ENCODE assay signal across 1 cellular context in the genomic region with DNA sequence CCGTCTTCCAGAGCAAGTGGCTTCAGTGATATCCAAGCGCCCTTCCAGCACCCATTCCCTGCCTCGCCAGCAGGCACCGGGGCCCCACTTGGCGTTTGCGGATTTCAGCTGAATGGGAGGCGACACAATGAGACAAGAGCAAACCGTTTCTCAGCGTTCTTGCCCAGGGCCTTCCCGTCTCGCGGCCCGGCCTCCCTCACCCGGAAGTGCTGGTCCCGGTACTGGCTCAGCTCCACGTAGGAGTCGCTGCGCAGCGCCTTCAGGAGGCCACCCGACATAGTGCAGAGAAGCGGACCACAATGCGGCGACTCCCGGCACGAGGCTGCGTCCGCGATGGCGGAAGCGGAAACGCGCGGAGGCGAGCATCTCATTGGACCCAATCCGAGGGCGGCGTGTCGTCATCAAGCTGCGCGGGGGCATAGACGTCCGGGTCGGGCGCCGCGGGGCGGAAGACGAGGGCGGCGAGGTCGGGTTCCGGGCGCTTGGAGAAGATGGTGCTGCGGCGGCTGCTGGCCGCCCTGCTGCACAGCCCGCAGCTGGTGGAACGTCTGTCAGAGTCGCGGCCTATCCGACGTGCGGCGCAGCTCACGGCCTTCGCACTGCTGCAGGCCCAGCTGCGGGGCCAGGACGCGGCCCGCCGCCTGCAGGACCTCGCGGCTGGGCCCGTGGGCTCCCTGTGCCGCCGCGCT.
TF ChIP-seq lines count a peak whose summit lies in the region.

A gene (minus strand): TSS at position 303 of the 689 bp plus-strand sequence. CDS start 25 bp downstream, at position 278.

TF ChIP-seq in K562, 482 proteins besides CTCF, POLR2A, EP300 and RAD21 (continued from another document and continues in another):
- TF ChIP-seq, protein P1, sequence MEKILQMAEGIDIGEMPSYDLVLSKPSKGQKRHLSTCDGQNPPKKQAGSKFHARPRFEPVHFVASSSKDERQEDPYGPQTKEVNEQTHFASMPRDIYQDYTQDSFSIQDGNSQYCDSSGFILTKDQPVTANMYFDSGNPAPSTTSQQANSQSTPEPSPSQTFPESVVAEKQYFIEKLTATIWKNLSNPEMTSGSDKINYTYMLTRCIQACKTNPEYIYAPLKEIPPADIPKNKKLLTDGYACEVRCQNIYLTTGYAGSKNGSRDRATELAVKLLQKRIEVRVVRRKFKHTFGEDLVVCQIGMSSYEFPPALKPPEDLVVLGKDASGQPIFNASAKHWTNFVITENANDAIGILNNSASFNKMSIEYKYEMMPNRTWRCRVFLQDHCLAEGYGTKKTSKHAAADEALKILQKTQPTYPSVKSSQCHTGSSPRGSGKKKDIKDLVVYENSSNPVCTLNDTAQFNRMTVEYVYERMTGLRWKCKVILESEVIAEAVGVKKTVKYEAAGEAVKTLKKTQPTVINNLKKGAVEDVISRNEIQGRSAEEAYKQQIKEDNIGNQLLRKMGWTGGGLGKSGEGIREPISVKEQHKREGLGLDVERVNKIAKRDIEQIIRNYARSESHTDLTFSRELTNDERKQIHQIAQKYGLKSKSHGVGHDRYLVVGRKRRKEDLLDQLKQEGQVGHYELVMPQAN (IDR thresholded peaks at IDR 0.05; ENCODE audit: borderline replicate concordance), result peak; percentile 89
- TF ChIP-seq FOXP1 (CRISPR knock-in tag; IDR thresholded peaks at IDR 0.05), result peak; percentile 96
- TF ChIP-seq ZNF583 (CRISPR knock-in tag; IDR thresholded peaks at IDR 0.05), result no peak
- no peak for TF ChIP-seq ZNF121 (CRISPR knock-in tag; conservative IDR thresholded peaks at IDR 0.05)
- TF ChIP-seq, protein P2, sequence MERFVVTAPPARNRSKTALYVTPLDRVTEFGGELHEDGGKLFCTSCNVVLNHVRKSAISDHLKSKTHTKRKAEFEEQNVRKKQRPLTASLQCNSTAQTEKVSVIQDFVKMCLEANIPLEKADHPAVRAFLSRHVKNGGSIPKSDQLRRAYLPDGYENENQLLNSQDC (CRISPR knock-in tag; IDR thresholded peaks at IDR 0.05), result 0 out of 2 replicates have a peak, but pooled peaks have one; percentile 69
- no peak for TF ChIP-seq ZNF444 (CRISPR knock-in tag; IDR thresholded peaks at IDR 0.05)
- no peak for TF ChIP-seq NR3C1 (CRISPR knock-in tag; IDR thresholded peaks at IDR 0.05)
- TF ChIP-seq NFIC (IDR thresholded peaks at IDR 0.05), result peak; percentile 88
- no peak for TF ChIP-seq HMG20B (CRISPR knock-in tag; IDR thresholded peaks at IDR 0.05)
- peak; percentile 79 for TF ChIP-seq ZNF124 (CRISPR knock-in tag; IDR thresholded peaks at IDR 0.05)
- peak; percentile 81 for TF ChIP-seq SAP30 (IDR thresholded peaks at IDR 0.05; ENCODE audit: borderline replicate concordance, insufficient read depth, low read depth, low read length, poor library complexity, severe bottlenecking)
- TF ChIP-seq, protein P3, sequence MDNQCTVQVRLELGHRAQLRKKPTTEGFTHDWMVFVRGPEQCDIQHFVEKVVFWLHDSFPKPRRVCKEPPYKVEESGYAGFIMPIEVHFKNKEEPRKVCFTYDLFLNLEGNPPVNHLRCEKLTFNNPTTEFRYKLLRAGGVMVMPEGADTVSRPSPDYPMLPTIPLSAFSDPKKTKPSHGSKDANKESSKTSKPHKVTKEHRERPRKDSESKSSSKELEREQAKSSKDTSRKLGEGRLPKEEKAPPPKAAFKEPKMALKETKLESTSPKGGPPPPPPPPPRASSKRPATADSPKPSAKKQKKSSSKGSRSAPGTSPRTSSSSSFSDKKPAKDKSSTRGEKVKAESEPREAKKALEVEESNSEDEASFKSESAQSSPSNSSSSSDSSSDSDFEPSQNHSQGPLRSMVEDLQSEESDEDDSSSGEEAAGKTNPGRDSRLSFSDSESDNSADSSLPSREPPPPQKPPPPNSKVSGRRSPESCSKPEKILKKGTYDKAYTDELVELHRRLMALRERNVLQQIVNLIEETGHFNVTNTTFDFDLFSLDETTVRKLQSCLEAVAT (IDR thresholded peaks at IDR 0.05), result peak; percentile 44 to 86; a peak in 3 of 4 replicates
- TF ChIP-seq, protein P4, sequence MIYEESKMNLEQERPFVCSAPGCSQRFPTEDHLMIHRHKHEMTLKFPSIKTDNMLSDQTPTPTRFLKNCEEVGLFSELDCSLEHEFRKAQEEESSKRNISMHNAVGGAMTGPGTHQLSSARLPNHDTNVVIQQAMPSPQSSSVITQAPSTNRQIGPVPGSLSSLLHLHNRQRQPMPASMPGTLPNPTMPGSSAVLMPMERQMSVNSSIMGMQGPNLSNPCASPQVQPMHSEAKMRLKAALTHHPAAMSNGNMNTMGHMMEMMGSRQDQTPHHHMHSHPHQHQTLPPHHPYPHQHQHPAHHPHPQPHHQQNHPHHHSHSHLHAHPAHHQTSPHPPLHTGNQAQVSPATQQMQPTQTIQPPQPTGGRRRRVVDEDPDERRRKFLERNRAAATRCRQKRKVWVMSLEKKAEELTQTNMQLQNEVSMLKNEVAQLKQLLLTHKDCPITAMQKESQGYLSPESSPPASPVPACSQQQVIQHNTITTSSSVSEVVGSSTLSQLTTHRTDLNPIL (CRISPR knock-in tag; IDR thresholded peaks at IDR 0.05), result no peak
- peak; percentile 94 for TF ChIP-seq NR2C1 (IDR thresholded peaks at IDR 0.05)
- TF ChIP-seq NR2C1 (tag; IDR thresholded peaks at IDR 0.05), result peak; percentile 97
- TF ChIP-seq, protein P5, sequence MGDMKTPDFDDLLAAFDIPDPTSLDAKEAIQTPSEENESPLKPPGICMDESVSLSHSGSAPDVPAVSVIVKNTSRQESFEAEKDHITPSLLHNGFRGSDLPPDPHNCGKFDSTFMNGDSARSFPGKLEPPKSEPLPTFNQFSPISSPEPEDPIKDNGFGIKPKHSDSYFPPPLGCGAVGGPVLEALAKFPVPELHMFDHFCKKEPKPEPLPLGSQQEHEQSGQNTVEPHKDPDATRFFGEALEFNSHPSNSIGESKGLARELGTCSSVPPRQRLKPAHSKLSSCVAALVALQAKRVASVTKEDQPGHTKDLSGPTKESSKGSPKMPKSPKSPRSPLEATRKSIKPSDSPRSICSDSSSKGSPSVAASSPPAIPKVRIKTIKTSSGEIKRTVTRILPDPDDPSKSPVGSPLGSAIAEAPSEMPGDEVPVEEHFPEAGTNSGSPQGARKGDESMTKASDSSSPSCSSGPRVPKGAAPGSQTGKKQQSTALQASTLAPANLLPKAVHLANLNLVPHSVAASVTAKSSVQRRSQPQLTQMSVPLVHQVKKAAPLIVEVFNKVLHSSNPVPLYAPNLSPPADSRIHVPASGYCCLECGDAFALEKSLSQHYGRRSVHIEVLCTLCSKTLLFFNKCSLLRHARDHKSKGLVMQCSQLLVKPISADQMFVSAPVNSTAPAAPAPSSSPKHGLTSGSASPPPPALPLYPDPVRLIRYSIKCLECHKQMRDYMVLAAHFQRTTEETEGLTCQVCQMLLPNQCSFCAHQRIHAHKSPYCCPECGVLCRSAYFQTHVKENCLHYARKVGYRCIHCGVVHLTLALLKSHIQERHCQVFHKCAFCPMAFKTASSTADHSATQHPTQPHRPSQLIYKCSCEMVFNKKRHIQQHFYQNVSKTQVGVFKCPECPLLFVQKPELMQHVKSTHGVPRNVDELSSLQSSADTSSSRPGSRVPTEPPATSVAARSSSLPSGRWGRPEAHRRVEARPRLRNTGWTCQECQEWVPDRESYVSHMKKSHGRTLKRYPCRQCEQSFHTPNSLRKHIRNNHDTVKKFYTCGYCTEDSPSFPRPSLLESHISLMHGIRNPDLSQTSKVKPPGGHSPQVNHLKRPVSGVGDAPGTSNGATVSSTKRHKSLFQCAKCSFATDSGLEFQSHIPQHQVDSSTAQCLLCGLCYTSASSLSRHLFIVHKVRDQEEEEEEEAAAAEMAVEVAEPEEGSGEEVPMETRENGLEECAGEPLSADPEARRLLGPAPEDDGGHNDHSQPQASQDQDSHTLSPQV (IDR thresholded peaks at IDR 0.05), result 0 out of 2 replicates have a peak, but pooled peaks have one; percentile 40
- peak in 1 of 2 experiments; percentile 52; a peak in 1 of 4 replicates for TF ChIP-seq SRF (CRISPR knock-in tag; IDR thresholded peaks at IDR 0.05)
- TF ChIP-seq BRD9 (IDR thresholded peaks at IDR 0.05; ENCODE audit: low read depth, partially characterized antibody), result peak; percentile 79
- TF ChIP-seq SNIP1 (IDR thresholded peaks at IDR 0.05; ENCODE audit: low read depth), result no peak
- no peak for TF ChIP-seq NFATC3 (IDR thresholded peaks at IDR 0.05)
- no peak for TF ChIP-seq HOXB6 (CRISPR knock-in tag; IDR thresholded peaks at IDR 0.05; ENCODE audit: borderline replicate concordance)
- no peak for TF ChIP-seq SMARCE1 (IDR thresholded peaks at IDR 0.05)
- TF ChIP-seq GATAD2A (IDR thresholded peaks at IDR 0.05), result no peak
- TF ChIP-seq ZNF282 (CRISPR knock-in tag; IDR thresholded peaks at IDR 0.05), result 0 out of 2 replicates have a peak, but pooled peaks have one; percentile 73
- peak; percentile 62; the same call in 1 of the 2 replicates for TF ChIP-seq HNRNPL (IDR thresholded peaks at IDR 0.05; ENCODE audit: low read depth, low read length)
- TF ChIP-seq, protein P6, sequence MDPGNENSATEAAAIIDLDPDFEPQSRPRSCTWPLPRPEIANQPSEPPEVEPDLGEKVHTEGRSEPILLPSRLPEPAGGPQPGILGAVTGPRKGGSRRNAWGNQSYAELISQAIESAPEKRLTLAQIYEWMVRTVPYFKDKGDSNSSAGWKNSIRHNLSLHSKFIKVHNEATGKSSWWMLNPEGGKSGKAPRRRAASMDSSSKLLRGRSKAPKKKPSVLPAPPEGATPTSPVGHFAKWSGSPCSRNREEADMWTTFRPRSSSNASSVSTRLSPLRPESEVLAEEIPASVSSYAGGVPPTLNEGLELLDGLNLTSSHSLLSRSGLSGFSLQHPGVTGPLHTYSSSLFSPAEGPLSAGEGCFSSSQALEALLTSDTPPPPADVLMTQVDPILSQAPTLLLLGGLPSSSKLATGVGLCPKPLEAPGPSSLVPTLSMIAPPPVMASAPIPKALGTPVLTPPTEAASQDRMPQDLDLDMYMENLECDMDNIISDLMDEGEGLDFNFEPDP (CRISPR knock-in tag; IDR thresholded peaks at IDR 0.05), result no peak
- TF ChIP-seq PTRF (tag; IDR thresholded peaks at IDR 0.05), result no peak
- peak; percentile 89 for TF ChIP-seq ETV1 (tag; conservative IDR thresholded peaks at IDR 0.05; ENCODE audit: low read depth)
- peak; percentile 86 for TF ChIP-seq ATF7 (IDR thresholded peaks at IDR 0.05)
- TF ChIP-seq TRIM28 (IDR thresholded peaks at IDR 0.05), result peak; percentile 25; the same call in 1 of the 2 replicates
- TF ChIP-seq, protein P7, sequence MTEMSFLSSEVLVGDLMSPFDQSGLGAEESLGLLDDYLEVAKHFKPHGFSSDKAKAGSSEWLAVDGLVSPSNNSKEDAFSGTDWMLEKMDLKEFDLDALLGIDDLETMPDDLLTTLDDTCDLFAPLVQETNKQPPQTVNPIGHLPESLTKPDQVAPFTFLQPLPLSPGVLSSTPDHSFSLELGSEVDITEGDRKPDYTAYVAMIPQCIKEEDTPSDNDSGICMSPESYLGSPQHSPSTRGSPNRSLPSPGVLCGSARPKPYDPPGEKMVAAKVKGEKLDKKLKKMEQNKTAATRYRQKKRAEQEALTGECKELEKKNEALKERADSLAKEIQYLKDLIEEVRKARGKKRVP (CRISPR knock-in tag; IDR thresholded peaks at IDR 0.05), result 0 out of 2 replicates have a peak, but pooled peaks have one; percentile 11
- TF ChIP-seq BCOR (IDR thresholded peaks at IDR 0.05), result peak; percentile 43; the same call in 1 of the 2 replicates
- TF ChIP-seq MCM5 (IDR thresholded peaks at IDR 0.05; ENCODE audit: low read depth), result no peak
- TF ChIP-seq, protein P8, sequence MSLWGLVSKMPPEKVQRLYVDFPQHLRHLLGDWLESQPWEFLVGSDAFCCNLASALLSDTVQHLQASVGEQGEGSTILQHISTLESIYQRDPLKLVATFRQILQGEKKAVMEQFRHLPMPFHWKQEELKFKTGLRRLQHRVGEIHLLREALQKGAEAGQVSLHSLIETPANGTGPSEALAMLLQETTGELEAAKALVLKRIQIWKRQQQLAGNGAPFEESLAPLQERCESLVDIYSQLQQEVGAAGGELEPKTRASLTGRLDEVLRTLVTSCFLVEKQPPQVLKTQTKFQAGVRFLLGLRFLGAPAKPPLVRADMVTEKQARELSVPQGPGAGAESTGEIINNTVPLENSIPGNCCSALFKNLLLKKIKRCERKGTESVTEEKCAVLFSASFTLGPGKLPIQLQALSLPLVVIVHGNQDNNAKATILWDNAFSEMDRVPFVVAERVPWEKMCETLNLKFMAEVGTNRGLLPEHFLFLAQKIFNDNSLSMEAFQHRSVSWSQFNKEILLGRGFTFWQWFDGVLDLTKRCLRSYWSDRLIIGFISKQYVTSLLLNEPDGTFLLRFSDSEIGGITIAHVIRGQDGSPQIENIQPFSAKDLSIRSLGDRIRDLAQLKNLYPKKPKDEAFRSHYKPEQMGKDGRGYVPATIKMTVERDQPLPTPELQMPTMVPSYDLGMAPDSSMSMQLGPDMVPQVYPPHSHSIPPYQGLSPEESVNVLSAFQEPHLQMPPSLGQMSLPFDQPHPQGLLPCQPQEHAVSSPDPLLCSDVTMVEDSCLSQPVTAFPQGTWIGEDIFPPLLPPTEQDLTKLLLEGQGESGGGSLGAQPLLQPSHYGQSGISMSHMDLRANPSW (CRISPR knock-in tag; IDR thresholded peaks at IDR 0.05), result 0 out of 2 replicates have a peak, but pooled peaks have one; percentile 10
- TF ChIP-seq, protein P9, sequence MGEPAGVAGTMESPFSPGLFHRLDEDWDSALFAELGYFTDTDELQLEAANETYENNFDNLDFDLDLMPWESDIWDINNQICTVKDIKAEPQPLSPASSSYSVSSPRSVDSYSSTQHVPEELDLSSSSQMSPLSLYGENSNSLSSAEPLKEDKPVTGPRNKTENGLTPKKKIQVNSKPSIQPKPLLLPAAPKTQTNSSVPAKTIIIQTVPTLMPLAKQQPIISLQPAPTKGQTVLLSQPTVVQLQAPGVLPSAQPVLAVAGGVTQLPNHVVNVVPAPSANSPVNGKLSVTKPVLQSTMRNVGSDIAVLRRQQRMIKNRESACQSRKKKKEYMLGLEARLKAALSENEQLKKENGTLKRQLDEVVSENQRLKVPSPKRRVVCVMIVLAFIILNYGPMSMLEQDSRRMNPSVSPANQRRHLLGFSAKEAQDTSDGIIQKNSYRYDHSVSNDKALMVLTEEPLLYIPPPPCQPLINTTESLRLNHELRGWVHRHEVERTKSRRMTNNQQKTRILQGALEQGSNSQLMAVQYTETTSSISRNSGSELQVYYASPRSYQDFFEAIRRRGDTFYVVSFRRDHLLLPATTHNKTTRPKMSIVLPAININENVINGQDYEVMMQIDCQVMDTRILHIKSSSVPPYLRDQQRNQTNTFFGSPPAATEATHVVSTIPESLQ (CRISPR knock-in tag; IDR thresholded peaks at IDR 0.05), result peak; percentile 31; the same call in 1 of the 2 replicates
- no peak for TF ChIP-seq SRSF7 (optimal IDR thresholded peaks at IDR 0.05; ENCODE audit: low read depth, low read length)
- TF ChIP-seq IRF2 (CRISPR knock-in tag; IDR thresholded peaks at IDR 0.05), result no peak
- peak; percentile 97 for TF ChIP-seq GABPB1 (CRISPR knock-in tag; IDR thresholded peaks at IDR 0.05)
- no peak; the same call in 1 of the 2 replicates for TF ChIP-seq MYNN (IDR thresholded peaks at IDR 0.05)
- no peak for TF ChIP-seq MYNN (CRISPR knock-in tag; IDR thresholded peaks at IDR 0.05)
- no peak for TF ChIP-seq WHSC1 (IDR thresholded peaks at IDR 0.05; ENCODE audit: low read length)
- TF ChIP-seq SUPT5H (IDR thresholded peaks at IDR 0.05), result peak; percentile 91
- TF ChIP-seq NCOA4 (IDR thresholded peaks at IDR 0.05; ENCODE audit: partially characterized antibody), result no peak
- TF ChIP-seq ZNF140 (CRISPR knock-in tag; IDR thresholded peaks at IDR 0.05), result no peak
